Comparison of ENCODE assay signal across 8 cellular contexts in the genomic region with DNA sequence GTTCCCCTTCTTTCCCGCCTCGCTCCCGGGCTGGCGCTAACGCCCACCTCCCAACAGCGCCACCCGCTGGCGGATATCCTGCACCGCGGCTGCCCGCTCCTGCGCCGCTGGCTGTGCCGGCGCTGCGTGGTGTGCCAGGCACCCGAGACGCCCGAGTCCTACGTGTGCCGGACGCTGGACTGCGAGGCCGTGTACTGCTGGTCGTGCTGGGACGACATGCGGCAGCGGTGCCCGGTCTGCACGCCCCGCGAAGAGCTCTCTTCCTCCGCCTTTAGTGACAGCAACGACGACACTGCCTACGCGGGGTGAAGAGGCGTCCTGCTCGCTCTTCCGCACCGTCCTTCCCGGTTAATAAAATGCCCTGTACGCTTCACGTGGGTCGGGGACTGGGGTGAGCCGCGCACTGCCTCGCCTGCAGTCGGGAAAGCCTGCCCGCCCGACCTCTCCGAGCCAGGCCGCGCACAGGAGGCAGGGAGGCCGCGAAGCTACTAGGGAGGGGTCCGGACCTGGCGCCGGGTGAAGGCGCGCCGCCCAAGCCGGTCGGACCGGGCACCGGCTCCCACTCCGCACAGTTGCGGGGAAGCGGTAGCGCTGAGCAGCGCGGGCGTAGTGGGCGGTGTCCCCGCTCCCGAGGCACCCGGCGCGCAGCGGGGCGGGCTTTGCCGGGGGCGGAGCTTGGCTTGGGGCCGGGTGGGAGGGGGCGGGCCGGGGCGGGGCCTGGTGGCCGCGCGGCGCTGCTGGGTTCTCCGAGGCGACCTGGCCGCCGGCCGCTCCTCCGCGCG. TPM values are rescaled to one million over a fixed set of nuclear protein-coding genes. Genes with fewer than 3 reads are reported as not detected.
DNase-seq lines count a peak whose midpoint lies in the region; ATAC-seq, FAIRE-seq and TF ChIP-seq lines count a peak whose summit lies in the region.

A gene with protein sequence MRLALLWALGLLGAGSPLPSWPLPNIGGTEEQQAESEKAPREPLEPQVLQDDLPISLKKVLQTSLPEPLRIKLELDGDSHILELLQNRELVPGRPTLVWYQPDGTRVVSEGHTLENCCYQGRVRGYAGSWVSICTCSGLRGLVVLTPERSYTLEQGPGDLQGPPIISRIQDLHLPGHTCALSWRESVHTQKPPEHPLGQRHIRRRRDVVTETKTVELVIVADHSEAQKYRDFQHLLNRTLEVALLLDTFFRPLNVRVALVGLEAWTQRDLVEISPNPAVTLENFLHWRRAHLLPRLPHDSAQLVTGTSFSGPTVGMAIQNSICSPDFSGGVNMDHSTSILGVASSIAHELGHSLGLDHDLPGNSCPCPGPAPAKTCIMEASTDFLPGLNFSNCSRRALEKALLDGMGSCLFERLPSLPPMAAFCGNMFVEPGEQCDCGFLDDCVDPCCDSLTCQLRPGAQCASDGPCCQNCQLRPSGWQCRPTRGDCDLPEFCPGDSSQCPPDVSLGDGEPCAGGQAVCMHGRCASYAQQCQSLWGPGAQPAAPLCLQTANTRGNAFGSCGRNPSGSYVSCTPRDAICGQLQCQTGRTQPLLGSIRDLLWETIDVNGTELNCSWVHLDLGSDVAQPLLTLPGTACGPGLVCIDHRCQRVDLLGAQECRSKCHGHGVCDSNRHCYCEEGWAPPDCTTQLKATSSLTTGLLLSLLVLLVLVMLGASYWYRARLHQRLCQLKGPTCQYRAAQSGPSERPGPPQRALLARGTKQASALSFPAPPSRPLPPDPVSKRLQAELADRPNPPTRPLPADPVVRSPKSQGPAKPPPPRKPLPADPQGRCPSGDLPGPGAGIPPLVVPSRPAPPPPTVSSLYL (plus strand): TSS at position 757 of the 782 bp plus-strand sequence. CDS start 71 bp downstream, outside the sequence.

- CTCF ChIA-PET in HepG2 (lab: Yijun Ruan, JAX; ENCODE audit: low intra/inter-chr PET ratio, low total read pairs) = interaction anchor here (0.8 to 2.0 kb wide), 3 partner anchors 11 to 34 kb away, joined by 4 to 7 read pairs (median 5); no protein-coding TSS in a partner anchor

- H3K4me1 Mint-ChIP-seq in activated CD4-positive, alpha-beta T cell treated with anti-CD3 and anti-CD28 coated beads, Interleukin-2, amount 10 ng/mL, durations not matched to agents 24 days and 14 days = peaks cover 22% of the 10 kb centered on the region
- peaks cover 37% of the 10 kb centered on the region for H3K4me1 Mint-ChIP-seq in dendritic cell treated with granulocyte-macrophage colony-stimulating factor and Interleukin-4, amounts not matched to agents 40 ng/mL and 50 ng/mL, for 4 days (ENCODE audit: low read depth)

- no peaks in the 10 kb centered on the region for H4K20me1 ChIP-seq in HepG2 (ENCODE audit: insufficient read depth, low read length)

- no TSS peak for BruUV-seq in HepG2 (replicated peaks; lab: Mats Ljungman, UMichigan)

- peak within 1 kb of the TSS; percentile 70 for H3K9ac ChIP-seq in HepG2 (ENCODE audit: insufficient read depth, low read depth, low read length)

- POLR2A ChIA-PET in HepG2 (lab: Yijun Ruan, JAX) = interaction anchor here (0.7 to 2.7 kb wide), 15 partner anchors 9 to 106 kb away, joined by 3 to 11 read pairs (median 4); a partner anchor contains a TSS

- H3K4me3 Mint-ChIP-seq in activated CD4-positive, alpha-beta T cell treated with anti-CD3 and anti-CD28 coated beads, Interleukin-2, amount 10 ng/mL, durations not matched to agents 24 days and 14 days = peak within 1 kb of the TSS; percentile 88
- H3K4me3 Mint-ChIP-seq in dendritic cell treated with granulocyte-macrophage colony-stimulating factor and Interleukin-4, amounts not matched to agents 40 ng/mL and 50 ng/mL, for 4 days = peak within 1 kb of the TSS; percentile 87

- no peaks in the 10 kb centered on the region for H3K27me3 ChIP-seq in HepG2 (ENCODE audit: control insufficient read depth in 1 of 2, insufficient read depth in 2 of 2, low read length in 2 of 2)

- peak within 1 kb of the TSS; percentile 59 to 88 (median 70) for H3K4me3 ChIP-seq in HepG2 (replicated peaks in 1 of 3; ENCODE audit: insufficient read depth in 1 of 3, low read depth in 2 of 3, low read length in 3 of 3)

- H3K9me3 ChIP-seq in HepG2 (ENCODE audit: low read length) = no peaks in the 10 kb centered on the region

- peaks cover 0 to 3% of the 10 kb centered on the region in 2 experiments; a peak in 1 of 5 replicates for H3K36me3 ChIP-seq in HepG2 (replicated peaks in 1 of 2; ENCODE audit: control insufficient read depth in 1 of 2, insufficient read depth in 2 of 2, low read length in 2 of 2)

- TF ChIP-seq RAD21 in HepG2 (CRISPR knock-in tag; IDR thresholded peaks at IDR 0.05) = peak; percentile 69

- intact Hi-C loops in activated CD4-positive, alpha-beta T cell treated with anti-CD3 and anti-CD28 coated beads, Interleukin-2, amount 10 ng/mL, durations not matched to agents 24 days and 14 days (cut with micrococcal nuclease) = loop anchor here (1.0 to 2.0 kb wide), 3 partner anchors 33 to 68 kb away; a partner anchor contains a TSS
- intact Hi-C loops in dendritic cell treated with granulocyte-macrophage colony-stimulating factor and Interleukin-4, amounts not matched to agents 40 ng/mL and 50 ng/mL, for 4 days (cut with micrococcal nuclease) = loop anchor here (1.0 to 5.0 kb wide), 3 partner anchors 33 to 114 kb away; a partner anchor contains a TSS
- intact Hi-C loops in HepG2 (cut with micrococcal nuclease; ENCODE audit: unreplicated experiment) = no loop called here

- TF ChIP-seq EP300 in HepG2 (IDR thresholded peaks at IDR 0.05; ENCODE audit: low read depth in 2 of 2, low read length in 2 of 2) (no peak), HepG2 (CRISPR knock-in tag; IDR thresholded peaks at IDR 0.05; ENCODE audit: borderline replicate concordance) (no peak)

- FAIRE-seq in HepG2 (lab: Jason Lieb, UNC) = no peak

- in situ Hi-C loops in HepG2 (cut with HindIII; ENCODE audit: extremely low pct_ligation_motif_present, low pct_unique_long_range_greater_than_20kb) = no loop called here

- H3K27ac Mint-ChIP-seq in activated CD4-positive, alpha-beta T cell treated with anti-CD3 and anti-CD28 coated beads, Interleukin-2, amount 10 ng/mL, durations not matched to agents 24 days and 14 days = peak within 1 kb of the TSS; percentile 89
- H3K27ac Mint-ChIP-seq in dendritic cell treated with granulocyte-macrophage colony-stimulating factor and Interleukin-4, amounts not matched to agents 40 ng/mL and 50 ng/mL, for 4 days = peak within 1 kb of the TSS; percentile 90

- no peaks in the 10 kb centered on the region for H3K27me3 Mint-ChIP-seq in activated CD4-positive, alpha-beta T cell treated with anti-CD3 and anti-CD28 coated beads, Interleukin-2, amount 10 ng/mL, durations not matched to agents 24 days and 14 days
- H3K27me3 Mint-ChIP-seq in dendritic cell treated with granulocyte-macrophage colony-stimulating factor and Interleukin-4, amounts not matched to agents 40 ng/mL and 50 ng/mL, for 4 days = peaks cover 3% of the 10 kb centered on the region

- no peak within 1 kb of the TSS for H2AFZ ChIP-seq in HepG2 (ENCODE audit: low read length)

- TF ChIP-seq CTCF in 22Rv1 (IDR thresholded peaks at IDR 0.05) = peak; percentile 99
- TF ChIP-seq CTCF in HepG2 (CRISPR knock-in tag; IDR thresholded peaks at IDR 0.05) = peak; percentile 99

- DNase-seq in NCI-H446 treated with DMSO at 0.1 percent for 48 hours (lab: John Stamatoyannopoulos, UW) (peak; percentile 31), HepG2 (ENCODE audit: low spot score) (peak; percentile 66)
- peak; percentile 96 for DNase-seq in activated CD4-positive, alpha-beta T cell treated with anti-CD3 and anti-CD28 coated beads, Interleukin-2, amount 10 ng/mL, durations not matched to agents 24 days and 14 days
- peak; percentile 81 for DNase-seq in stimulated activated CD4-positive, alpha-beta T cell treated with anti-CD3 and anti-CD28 coated beads, Interleukin-4, amount 100 ng/mL, for 1 hour

- peaks cover 55% of the 10 kb centered on the region for H3K4me1 ChIP-seq in HepG2 (ENCODE audit: insufficient read depth, low read length)

- no peaks in the 10 kb centered on the region for H3K79me2 ChIP-seq in HepG2 (ENCODE audit: insufficient read depth, low read length)

- 0% methylated on average over 34 of the region's 99 CpGs for WGBS in HepG2 (ENCODE audit: low lambda C conversion rate)

- TF ChIP-seq POLR2A in GM18505 (IDR thresholded peaks at IDR 0.05; ENCODE audit: borderline replicate concordance, extremely low read depth, insufficient read depth, insufficient read length) (no peak), HepG2 (IDR thresholded peaks at IDR 0.05; ENCODE audit: insufficient read depth in 1 of 2, low read depth in 2 of 2, low read length in 2 of 2) (0 out of 4 replicates have a peak, but pooled peaks of 1 of the 2 experiments have one; percentile 7)

- H3K4me2 ChIP-seq in HepG2 (ENCODE audit: low read depth, low read length) = peak within 1 kb of the TSS; percentile 96

- H3K27ac ChIP-seq in 22Rv1 = peak within 1 kb of the TSS; percentile 100
- H3K27ac ChIP-seq in HepG2 (ENCODE audit: extremely low read length, insufficient read depth, low read length) = peak within 1 kb of the TSS; percentile 66

- H3K9me3 Mint-ChIP-seq in activated CD4-positive, alpha-beta T cell treated with anti-CD3 and anti-CD28 coated beads, Interleukin-2, amount 10 ng/mL, durations not matched to agents 24 days and 14 days = no peaks in the 10 kb centered on the region
- no peaks in the 10 kb centered on the region for H3K9me3 Mint-ChIP-seq in dendritic cell treated with granulocyte-macrophage colony-stimulating factor and Interleukin-4, amounts not matched to agents 40 ng/mL and 50 ng/mL, for 4 days

- H3K36me3 Mint-ChIP-seq in activated CD4-positive, alpha-beta T cell treated with anti-CD3 and anti-CD28 coated beads, Interleukin-2, amount 10 ng/mL, durations not matched to agents 24 days and 14 days (ENCODE audit: low read depth) = peaks cover 3% of the 10 kb centered on the region
- peaks cover 42% of the 10 kb centered on the region for H3K36me3 Mint-ChIP-seq in dendritic cell treated with granulocyte-macrophage colony-stimulating factor and Interleukin-4, amounts not matched to agents 40 ng/mL and 50 ng/mL, for 4 days (ENCODE audit: low read depth)

- ATAC-seq in GM18505 (IDR thresholded peaks at IDR 0.05; ENCODE audit: unreplicated experiment) (peak; percentile 66), HG03066 (IDR thresholded peaks at IDR 0.05; ENCODE audit: low read depth, unreplicated experiment) (peak; percentile 53), HepG2 (peak; percentile 79)

RNA-seq across cellular contexts. Expression of the gene that starts here (rescaled TPM):
- 79.7 and 84.5 TPM in 2 replicates for total RNA-seq in activated CD4-positive, alpha-beta T cell treated with anti-CD3 and anti-CD28 coated beads, Interleukin-2, amount 10 ng/mL, durations not matched to agents 24 days and 14 days
- total RNA-seq in HepG2 (2016; rRNA removed; fragmentation: Illumina TruSeq; extraction: Trizol) = 12.3 and 25.6 TPM in 2 replicates
- 9.4 and 10.0 TPM in 2 replicates for total RNA-seq in HepG2 (2016; cell fraction: cytosol; rRNA removed; fragmentation: Illumina TruSeq; extraction: Trizol; ENCODE audit: low read depth)
- total RNA-seq in HepG2 (2016; cell fraction: insoluble cytoplasmic fraction; rRNA removed; fragmentation: Illumina TruSeq; extraction: Trizol) = 11.8 and 25.5 TPM in 2 replicates
- 12.6 and 15.4 TPM in 2 replicates for total RNA-seq in HepG2 (2016; cell fraction: membrane; rRNA removed; fragmentation: Illumina TruSeq; extraction: Trizol)
- total RNA-seq in HepG2 (2016; cell fraction: nucleus; rRNA removed; fragmentation: Illumina TruSeq; extraction: Trizol) = 22.9 and 27.4 TPM in 2 replicates
- polyA plus RNA-seq in HepG2 (2011; rRNA removed) = 17.9 and 24.0 TPM in 2 replicates
- polyA plus RNA-seq in HepG2 (2011; cell fraction: cytosol; rRNA removed) = 12.5 and 21.6 TPM in 2 replicates
- polyA plus RNA-seq in HepG2 (2011; cell fraction: nucleus; rRNA removed) = 100 and 115 TPM in 2 replicates
- 14.8 and 20.2 TPM in 2 replicates for polyA plus RNA-seq in HepG2 (2012)
- 8.0 and 8.2 TPM in 2 replicates for polyA plus RNA-seq in HepG2 (2016; cell fraction: cytosol; fragmentation: Illumina TruSeq; extraction: Trizol; ENCODE audit: low read depth)
- polyA plus RNA-seq in HepG2 (2016; cell fraction: insoluble cytoplasmic fraction; fragmentation: Illumina TruSeq; extraction: Trizol; ENCODE audit: low read depth) = 10.2 and 14.0 TPM in 2 replicates
- polyA plus RNA-seq in HepG2 (2016; cell fraction: membrane; fragmentation: Illumina TruSeq; extraction: Trizol; ENCODE audit: low read depth) = 11.2 and 16.1 TPM in 2 replicates
- polyA plus RNA-seq in HepG2 (2016; cell fraction: nucleus; fragmentation: Illumina TruSeq; extraction: Trizol; ENCODE audit: insufficient read depth, low read depth) = 65.2 and 66.0 TPM in 2 replicates
- 69.0 and 416 TPM in 2 replicates for polyA minus RNA-seq in HepG2 (2011; rRNA and poly(A)+ RNA removed; ENCODE audit: low replicate concordance)
- 13.6 and 23.7 TPM in 2 replicates for polyA minus RNA-seq in HepG2 (2011; cell fraction: cytosol; rRNA and poly(A)+ RNA removed)
- 19.4 and 22.5 TPM in 2 replicates for polyA minus RNA-seq in HepG2 (2011; cell fraction: nucleus; rRNA and poly(A)+ RNA removed)

Comparison
In these comparisons a context has a peak if more than half of its experiments do, and no peak if none do; other contexts are left out.
1. Peak in every context shown above with its lines: DNase-seq, ATAC-seq, H3K4me3 ChIP-seq and H3K27ac ChIP-seq.
2. DNase-seq: peak in every context shown above with its lines; median percentile 96 in activated CD4-positive, alpha-beta T cell treated with anti-CD3 and anti-CD28 coated beads, Interleukin-2, amount 10 ng/mL, durations not matched to agents 24 days and 14 days; 81 in stimulated activated CD4-positive, alpha-beta T cell treated with anti-CD3 and anti-CD28 coated beads, Interleukin-4, amount 100 ng/mL, for 1 hour; 66 in HepG2; 31 in NCI-H446 treated with DMSO at 0.1 percent for 48 hours.